ENCODE assay signal across 16 cellular contexts in genomic region chr2:14872779-14873325, GRCh38.
"Had no signal": no experiment of that assay in that cellular context is flagged by ENCODE, and none has a peak within 500 bp of the region (broad histone marks: within the 10 kb centered on the region; RNA-seq: fewer than 3 reads in every experiment).

No MANE protein-coding gene starts in this region.

- H3K4me1 Mint-ChIP-seq: activated CD4-positive, alpha-beta T cell treated with anti-CD3 and anti-CD28 coated beads, Interleukin-2, amount 10 ng/mL, durations not matched to agents 24 days and 14 days; activated CD8-positive, alpha-beta memory T cell treated with anti-CD3 and anti-CD28 coated beads, Interleukin-2, amount 10 ng/mL, durations not matched to agents 7 days and 5 days; activated naive CD4-positive, alpha-beta T cell treated with anti-CD3 and anti-CD28 coated beads, Interleukin-2, amount 50 U/mL, for 24 hours; neural crest cell; stimulated activated naive CD8-positive, alpha-beta T cell treated with anti-CD3 and anti-CD28 coated beads, Interleukin-15, amount 100 ng/mL, for 72 hours had no signal

- H3K27me3 Mint-ChIP-seq: activated CD4-positive, alpha-beta T cell treated with anti-CD3 and anti-CD28 coated beads, Interleukin-2, amount 10 ng/mL, durations not matched to agents 24 days and 14 days; activated CD8-positive, alpha-beta memory T cell treated with anti-CD3 and anti-CD28 coated beads, Interleukin-2, amount 10 ng/mL, durations not matched to agents 7 days and 5 days; stimulated activated naive CD8-positive, alpha-beta T cell treated with anti-CD3 and anti-CD28 coated beads, Interleukin-15, amount 100 ng/mL, for 72 hours had no signal

- H3K36me3 Mint-ChIP-seq: activated CD8-positive, alpha-beta memory T cell treated with anti-CD3 and anti-CD28 coated beads, Interleukin-2, amount 10 ng/mL, durations not matched to agents 7 days and 5 days; activated naive CD4-positive, alpha-beta T cell treated with anti-CD3 and anti-CD28 coated beads, Interleukin-2, amount 50 U/mL, for 24 hours had no signal

- H3K27ac Mint-ChIP-seq: activated CD4-positive, alpha-beta T cell treated with anti-CD3 and anti-CD28 coated beads, Interleukin-2, amount 10 ng/mL, durations not matched to agents 24 days and 14 days; activated CD8-positive, alpha-beta memory T cell treated with anti-CD3 and anti-CD28 coated beads, Interleukin-2, amount 10 ng/mL, durations not matched to agents 7 days and 5 days; activated naive CD4-positive, alpha-beta T cell treated with anti-CD3 and anti-CD28 coated beads, Interleukin-2, amount 50 U/mL, for 24 hours; activated T-cell treated with anti-CD3 and anti-CD28 coated beads, Interleukin-2, amount 50 U/mL, for 24 hours; stimulated activated naive CD8-positive, alpha-beta T cell treated with anti-CD3 and anti-CD28 coated beads, Interleukin-15, amount 100 ng/mL, for 72 hours had no signal

- H3K9me3 Mint-ChIP-seq: activated T-cell treated with anti-CD3 and anti-CD28 coated beads, Interleukin-2, amount 50 U/mL, for 24 hours had no signal

- ATAC-seq: activated CD8-positive, alpha-beta memory T cell treated with anti-CD3 and anti-CD28 coated beads, Interleukin-2, amount 10 ng/mL, durations not matched to agents 7 days and 5 days; esophagus mucosa; stimulated activated naive CD8-positive, alpha-beta T cell treated with anti-CD3 and anti-CD28 coated beads, Interleukin-15, amount 100 ng/mL, for 72 hours; upper lobe of right lung had no signal

- H3K4me3 Mint-ChIP-seq: activated CD4-positive, alpha-beta T cell treated with anti-CD3 and anti-CD28 coated beads, Interleukin-2, amount 10 ng/mL, durations not matched to agents 24 days and 14 days; activated CD8-positive, alpha-beta memory T cell treated with anti-CD3 and anti-CD28 coated beads, Interleukin-2, amount 10 ng/mL, durations not matched to agents 7 days and 5 days; activated naive CD4-positive, alpha-beta T cell treated with anti-CD3 and anti-CD28 coated beads, Interleukin-2, amount 50 U/mL, for 24 hours; activated T-cell treated with anti-CD3 and anti-CD28 coated beads, Interleukin-2, amount 50 U/mL, for 24 hours; neural crest cell; stimulated activated naive CD8-positive, alpha-beta T cell treated with anti-CD3 and anti-CD28 coated beads, Interleukin-15, amount 100 ng/mL, for 72 hours had no signal

- DNase-seq: activated CD4-positive, alpha-beta T cell treated with anti-CD3 and anti-CD28 coated beads, Interleukin-2, amount 10 ng/mL, durations not matched to agents 24 days and 14 days; activated CD8-positive, alpha-beta memory T cell treated with anti-CD3 and anti-CD28 coated beads, Interleukin-2, amount 10 ng/mL, durations not matched to agents 7 days and 5 days; activated effector memory CD4-positive, alpha-beta T cell treated with Interleukin-2 at 50 U/mL for 16 hours; activated T-cell treated with anti-CD3 and anti-CD28 coated beads, Interleukin-2, amount 50 U/mL, for 24 hours; amniotic stem cell; islet precursor cell; midbrain; ovary; sigmoid colon; spleen; stimulated activated naive CD8-positive, alpha-beta T cell treated with anti-CD3 and anti-CD28 coated beads, Interleukin-15, amount 100 ng/mL, for 72 hours; T1000; upper lobe of right lung had no signal
